1 cellular context compared by ENCODE assay signal in genomic region chr5:1718669-1719068, GRCh38.
TF ChIP-seq lines count a peak whose summit lies in the region.

No MANE protein-coding gene starts in this region.

TF ChIP-seq in GM23338, 12 proteins besides CTCF, POLR2A, EP300 and RAD21 (continued from another document):
- TF ChIP-seq REST (IDR thresholded peaks at IDR 0.05; ENCODE audit: unreplicated experiment) (no peak), STAT1 (IDR thresholded peaks at IDR 0.05; ENCODE audit: unreplicated experiment) (no peak), EZH2phosphoT487 (IDR thresholded peaks at IDR 0.05; ENCODE audit: unreplicated experiment) (no peak), EZH2 (IDR thresholded peaks at IDR 0.05; ENCODE audit: low read depth, unreplicated experiment) (no peak)
